ENCODE assay signal across 8 cellular contexts in genomic region chr1:228088586-228089498, GRCh38. TPM values are rescaled to one million over a fixed set of nuclear protein-coding genes. Genes with fewer than 3 reads are reported as not detected.
DNase-seq lines count a peak whose midpoint lies in the region; ATAC-seq and TF ChIP-seq lines count a peak whose summit lies in the region.

No MANE protein-coding gene starts in this region.

- peaks cover 64% of the 10 kb centered on the region for H3K36me3 Mint-ChIP-seq in T-helper 2 cell treated with Interferon-gamma antibody and Interleukin-4, amounts not matched to agents 5 μg/mL and 100 μg/mL, for 36 hours (ENCODE audit: low read depth)

- ATAC-seq in GM19023 (IDR thresholded peaks at IDR 0.05; ENCODE audit: unreplicated experiment) (no peak), GM18498 (IDR thresholded peaks at IDR 0.05; ENCODE audit: unreplicated experiment) (no peak)

- DNase-seq in KBM-7 (peak; percentile 26), fibroblast of lung (ENCODE audit: low read depth in 2 of 2) (peak in 1 of 2 donors; percentile 52), SHP77 (lab: John Stamatoyannopoulos, UW) (no peak)
- no peak for DNase-seq in T-helper 2 cell treated with Interferon-gamma antibody and Interleukin-4, amounts not matched to agents 5 μg/mL and 100 μg/mL, for 36 hours (ENCODE audit: low spot score)
- no peak for DNase-seq in activated CD4-positive, alpha-beta T cell treated with anti-CD3 and anti-CD28 coated beads, Interleukin-2, amount 50 U/mL, for 4 hours

- no peaks in the 10 kb centered on the region for H3K9me3 Mint-ChIP-seq in T-helper 2 cell treated with Interferon-gamma antibody and Interleukin-4, amounts not matched to agents 5 μg/mL and 100 μg/mL, for 36 hours

- peaks cover 29% of the 10 kb centered on the region for H4K20me1 ChIP-seq in fibroblast of lung (ENCODE audit: control insufficient read depth, extremely low read depth, insufficient read depth, low read length)

- H2AFZ ChIP-seq in fibroblast of lung (ENCODE audit: low read length) = no peak overlapping the region

- no peak overlapping the region for H3K4me2 ChIP-seq in fibroblast of lung (ENCODE audit: extremely low read depth, insufficient read depth, low read length)
- H3K4me2 ChIP-seq in skeletal muscle satellite cell (ENCODE audit: low read length) = peak overlapping the region; percentile 96

- H3K27me3 ChIP-seq in fibroblast of lung (ENCODE audit: control insufficient read depth, insufficient read depth, low read length) = no peaks in the 10 kb centered on the region
- H3K27me3 ChIP-seq in skeletal muscle satellite cell (ENCODE audit: control insufficient read depth, insufficient read depth, low read length) = no peaks in the 10 kb centered on the region

- peak overlapping the region; percentile 70 for H3K27ac Mint-ChIP-seq in T-helper 2 cell treated with Interferon-gamma antibody and Interleukin-4, amounts not matched to agents 5 μg/mL and 100 μg/mL, for 36 hours

- H3K27me3 Mint-ChIP-seq in T-helper 2 cell treated with Interferon-gamma antibody and Interleukin-4, amounts not matched to agents 5 μg/mL and 100 μg/mL, for 36 hours (ENCODE audit: low read depth) = no peaks in the 10 kb centered on the region

- H3K4me3 ChIP-seq in fibroblast of lung (replicated peaks in 1 of 4; ENCODE audit: control extremely low read depth in 1 of 4, insufficient read depth in 1 of 4, low read depth in 3 of 4, low read length in 4 of 4) (no peak overlapping the region), skeletal muscle satellite cell (ENCODE audit: low read length) (no peak overlapping the region)

- in situ Hi-C loops in KBM-7 (cut with MboI; ENCODE audit: low pct_unique_long_range_greater_than_20kb, low sequenced_read_pairs) = no loop called here

- no peak for TF ChIP-seq CTCF in fibroblast of lung (conservative IDR thresholded peaks at IDR 0.05 in 1 of 2, IDR thresholded peaks at IDR 0.05 in 1 of 2; ENCODE audit: low read depth in 1 of 2, low read length in 2 of 2)

- H3K79me2 ChIP-seq in fibroblast of lung (ENCODE audit: control insufficient read depth, insufficient read depth, low read length) = peaks cover 100% of the 10 kb centered on the region

- H3K9me3 ChIP-seq in fibroblast of lung (ENCODE audit: control insufficient read depth, insufficient read depth, low read depth, low read length) = no peaks in the 10 kb centered on the region
- no peaks in the 10 kb centered on the region for H3K9me3 ChIP-seq in skeletal muscle satellite cell (replicated peaks; ENCODE audit: low read length)

- H3K27ac ChIP-seq in fibroblast of lung (ENCODE audit: insufficient read depth, low read length) = peak overlapping the region; percentile 54

- H3K4me1 ChIP-seq in fibroblast of lung (ENCODE audit: control insufficient read depth, extremely low read depth, insufficient read depth, low read length) = peaks cover 34% of the 10 kb centered on the region
- H3K4me1 ChIP-seq in skeletal muscle satellite cell (ENCODE audit: control insufficient read depth, insufficient read depth, low read length) = peaks cover 73% of the 10 kb centered on the region

- H3K36me3 ChIP-seq in fibroblast of lung (ENCODE audit: control insufficient read depth, insufficient read depth, low read length) (peaks cover 20% of the 10 kb centered on the region), skeletal muscle satellite cell (ENCODE audit: insufficient read depth, low read length) (peaks cover 59% of the 10 kb centered on the region)

- H3K9ac ChIP-seq in fibroblast of lung (ENCODE audit: insufficient read depth, low read length) (no peak overlapping the region), skeletal muscle satellite cell (ENCODE audit: low read depth, low read length) (peak overlapping the region; percentile 27)

- peaks cover 56% of the 10 kb centered on the region for H3K4me1 Mint-ChIP-seq in T-helper 2 cell treated with Interferon-gamma antibody and Interleukin-4, amounts not matched to agents 5 μg/mL and 100 μg/mL, for 36 hours (ENCODE audit: low read depth)

- no peak overlapping the region for H3K4me3 Mint-ChIP-seq in T-helper 2 cell treated with Interferon-gamma antibody and Interleukin-4, amounts not matched to agents 5 μg/mL and 100 μg/mL, for 36 hours

RNA-seq across cellular contexts. Expression of gene ARF1, which starts 6.3 kb away (rescaled TPM):
- total RNA-seq in fibroblast of lung = 195 and 261 TPM in 2 replicates
- polyA plus RNA-seq in fibroblast of lung = 546 and 642 TPM in 2 replicates
- 456 and 567 TPM in 2 replicates for polyA plus RNA-seq in fibroblast of lung (2012)
- polyA minus RNA-seq in fibroblast of lung (ENCODE audit: low replicate concordance) = 684 and 840 TPM in 2 replicates
- 287 and 370 TPM in 2 replicates for total RNA-seq in skeletal muscle satellite cell (2012; rRNA removed)

RNA-seq across cellular contexts. Expression of gene C1orf35, which starts 14.3 kb away (rescaled TPM):
- total RNA-seq in fibroblast of lung = 7.6 and 8.0 TPM in 2 replicates
- polyA plus RNA-seq in fibroblast of lung = 4.8 and 7.0 TPM in 2 replicates
- polyA plus RNA-seq in fibroblast of lung (2012) = 8.5 and 15.4 TPM in 2 replicates
- polyA minus RNA-seq in fibroblast of lung (ENCODE audit: low replicate concordance) = 2.6 and 6.9 TPM in 2 replicates
- 7.0 and 7.9 TPM in 2 replicates for total RNA-seq in skeletal muscle satellite cell (2012; rRNA removed)

RNA-seq across cellular contexts. Expression of gene MRPL55, which starts 20.3 kb away (rescaled TPM):
- 51.7 and 61.6 TPM in 2 replicates for total RNA-seq in fibroblast of lung
- 39.5 and 41.0 TPM in 2 replicates for polyA plus RNA-seq in fibroblast of lung
- 55.0 and 70.4 TPM in 2 replicates for polyA plus RNA-seq in fibroblast of lung (2012)
- 7.1 and 30.6 TPM in 2 replicates for polyA minus RNA-seq in fibroblast of lung (ENCODE audit: low replicate concordance)
- total RNA-seq in skeletal muscle satellite cell (2012; rRNA removed) = 79.1 and 85.8 TPM in 2 replicates

RNA-seq across cellular contexts. Expression of gene GUK1, which starts 51.2 kb away (rescaled TPM):
- total RNA-seq in fibroblast of lung = 325 and 479 TPM in 2 replicates
- 217 and 286 TPM in 2 replicates for polyA plus RNA-seq in fibroblast of lung
- 265 and 391 TPM in 2 replicates for polyA plus RNA-seq in fibroblast of lung (2012)
- polyA minus RNA-seq in fibroblast of lung (ENCODE audit: low replicate concordance) = 101 and 146 TPM in 2 replicates
- 470 and 540 TPM in 2 replicates for total RNA-seq in skeletal muscle satellite cell (2012; rRNA removed)
